Comparison of ENCODE assay signal across 8 cellular contexts in genomic region chr4:103098746-103099421, GRCh38. TPM values are rescaled to one million over a fixed set of nuclear protein-coding genes. Genes with fewer than 3 reads are reported as not detected.
DNase-seq lines count a peak whose midpoint lies in the region; ATAC-seq and TF ChIP-seq lines count a peak whose summit lies in the region.

No MANE protein-coding gene starts in this region.

- peaks cover 0 to 3% of the 10 kb centered on the region in 2 donors for H3K36me3 ChIP-seq in ascending aorta

- H3K27ac Mint-ChIP-seq in HFFc6 = peak overlapping the region; percentile 92
- H3K27ac Mint-ChIP-seq in stimulated activated effector memory CD8-positive, alpha-beta T cell treated with anti-CD3 and anti-CD28 coated beads, Interleukin-12 subunit alpha, Interleukin-12 subunit beta, amount 100 ng/mL, for 72 hours = peak overlapping the region; percentile 80

- H3K9me3 Mint-ChIP-seq in HFFc6 = no peaks in the 10 kb centered on the region
- no peaks in the 10 kb centered on the region for H3K9me3 Mint-ChIP-seq in stimulated activated effector memory CD8-positive, alpha-beta T cell treated with anti-CD3 and anti-CD28 coated beads, Interleukin-12 subunit alpha, Interleukin-12 subunit beta, amount 100 ng/mL, for 72 hours

- DNase-seq in HFFc6 (no peak), ascending aorta (ENCODE audit: low spot score in 2 of 2) (no peak), iris pigment epithelial cell (ENCODE audit: low read depth) (peak; percentile 38), NCI-H446 (lab: John Stamatoyannopoulos, UW) (no peak), NCI-H82 (lab: John Stamatoyannopoulos, UW) (no peak)
- no peak for DNase-seq in stimulated activated effector memory CD8-positive, alpha-beta T cell treated with anti-CD3 and anti-CD28 coated beads, Interleukin-12 subunit alpha, Interleukin-12 subunit beta, amount 100 ng/mL, for 72 hours (ENCODE audit: low spot score in 2 of 2)

- H3K36me3 Mint-ChIP-seq in HFFc6 (ENCODE audit: low read depth) = no peaks in the 10 kb centered on the region
- H3K36me3 Mint-ChIP-seq in stimulated activated effector memory CD8-positive, alpha-beta T cell treated with anti-CD3 and anti-CD28 coated beads, Interleukin-12 subunit alpha, Interleukin-12 subunit beta, amount 100 ng/mL, for 72 hours = no peaks in the 10 kb centered on the region

- TF ChIP-seq CTCF in HFFc6 (IDR thresholded peaks at IDR 0.05) = no peak
- no peak for TF ChIP-seq CTCF in ascending aorta (IDR thresholded peaks at IDR 0.05)

- no peak for ATAC-seq in stimulated activated effector memory CD8-positive, alpha-beta T cell treated with anti-CD3 and anti-CD28 coated beads, Interleukin-12 subunit alpha, Interleukin-12 subunit beta, amount 100 ng/mL, for 72 hours
- ATAC-seq in GM18498 (IDR thresholded peaks at IDR 0.05; ENCODE audit: unreplicated experiment) = no peak
- no peak for ATAC-seq in HG02623 (IDR thresholded peaks at IDR 0.05; ENCODE audit: unreplicated experiment)

- no peaks in the 10 kb centered on the region for H3K9me3 ChIP-seq in ascending aorta

- intact Hi-C loops in ascending aorta (cut with DNase I) = loop anchor here (2.0 to 10.0 kb wide), 4 partner anchors 22 to 597 kb away; partner anchors contain the start of genes NFKB1, SLC9B1 and SLC9B2

- H3K27ac ChIP-seq in ascending aorta = peak overlapping the region; percentile 63 to 69

- H3K27me3 Mint-ChIP-seq in HFFc6 (ENCODE audit: insufficient read depth) = no peaks in the 10 kb centered on the region

- H3K4me1 ChIP-seq in ascending aorta = peaks cover 4 to 17% of the 10 kb centered on the region in 2 donors

- peak overlapping the region; percentile 52 to 54 for H3K4me3 ChIP-seq in ascending aorta

- H3K4me3 Mint-ChIP-seq in HFFc6 = peak overlapping the region; percentile 92
- H3K4me3 Mint-ChIP-seq in stimulated activated effector memory CD8-positive, alpha-beta T cell treated with anti-CD3 and anti-CD28 coated beads, Interleukin-12 subunit alpha, Interleukin-12 subunit beta, amount 100 ng/mL, for 72 hours = peak overlapping the region; percentile 71

- H3K4me1 Mint-ChIP-seq in HFFc6 (ENCODE audit: low read depth) = peaks cover 38% of the 10 kb centered on the region
- peaks cover 23% of the 10 kb centered on the region for H3K4me1 Mint-ChIP-seq in stimulated activated effector memory CD8-positive, alpha-beta T cell treated with anti-CD3 and anti-CD28 coated beads, Interleukin-12 subunit alpha, Interleukin-12 subunit beta, amount 100 ng/mL, for 72 hours

- H3K27me3 ChIP-seq in ascending aorta = no peaks in the 10 kb centered on the region

RNA-seq across cellular contexts. Expression of gene BDH2, which starts 0.8 kb away (rescaled TPM):
- 10 to 100 TPM; 33.9 to 39.4 (median 36.9) TPM for total RNA-seq in HFFc6 (2021; fragmentation: NEBNext Ultra II Directional; extraction: Animal tissue kit (Norgen Biotek cat#: 25700))
- 13.9 TPM for total RNA-seq in ascending aorta

RNA-seq across cellular contexts. Expression of gene SLC9B2, which starts 22.3 kb away (rescaled TPM):
- 10 to 100 TPM; 15.4 to 22.0 (median 17.5) TPM for total RNA-seq in HFFc6 (2021; fragmentation: NEBNext Ultra II Directional; extraction: Animal tissue kit (Norgen Biotek cat#: 25700))
- 15.6 TPM for total RNA-seq in ascending aorta
